In the genomic region with DNA sequence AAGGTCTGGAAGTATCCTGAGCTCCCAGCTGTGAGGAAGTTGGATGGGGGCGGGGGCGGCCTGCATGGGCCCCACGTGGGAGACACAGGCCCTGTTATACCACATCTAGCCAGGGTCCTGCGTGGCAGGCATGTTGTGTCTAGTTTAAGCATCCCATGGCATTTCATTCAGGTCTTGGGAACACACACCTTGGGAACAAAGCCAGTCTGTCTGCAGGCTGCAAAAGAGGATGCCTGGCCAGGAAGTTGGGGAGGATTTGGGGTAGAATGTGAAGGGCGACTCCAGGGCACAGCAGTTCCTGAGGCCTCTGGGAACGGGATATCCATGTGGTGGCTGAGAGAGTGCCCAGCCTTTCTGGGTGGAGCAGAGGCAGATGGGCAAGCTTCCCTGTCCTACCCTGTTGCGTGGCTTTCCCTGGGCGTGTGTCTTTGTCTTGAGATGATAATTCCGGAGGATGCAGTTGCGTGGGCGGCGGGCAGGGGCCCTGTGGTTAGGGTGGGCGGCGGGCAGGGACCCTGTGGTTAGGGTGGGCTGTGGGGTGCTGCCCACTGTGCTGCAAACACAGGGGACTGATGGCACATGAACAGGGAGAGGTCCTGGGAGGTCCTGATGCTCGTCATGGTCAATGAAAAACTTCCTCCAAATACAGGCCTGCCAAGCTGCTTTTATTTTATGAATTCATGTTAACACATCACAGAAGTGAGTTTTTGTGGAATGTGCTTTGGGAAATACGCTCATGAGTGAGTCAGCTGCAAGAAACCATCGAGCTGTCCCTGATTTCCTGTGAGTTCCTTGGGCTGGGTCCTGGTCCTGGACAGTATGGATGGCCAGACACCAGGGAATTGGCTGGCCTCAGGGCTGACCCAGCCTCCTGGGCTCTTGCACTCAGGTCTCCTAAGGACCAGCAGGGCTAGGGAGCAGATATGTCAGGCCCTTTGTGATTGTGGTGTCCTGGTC, we compare ENCODE assay signal across 10 cellular contexts.
DNase-seq lines count a peak whose midpoint lies in the region; ATAC-seq and TF ChIP-seq lines count a peak whose summit lies in the region.
"Had no signal": no experiment of that assay in that cellular context is flagged by ENCODE, and none has a peak within 500 bp of the region (broad histone marks: within the 10 kb centered on the region; RNA-seq: fewer than 3 reads in every experiment).

No MANE protein-coding gene starts in this region.

- DNase-seq in right atrium auricular region (ENCODE audit: low spot score) (peak; percentile 54), Right ventricle myocardium superior (no peak), choroid plexus epithelial cell (ENCODE audit: low read depth) (peak; percentile 73), left kidney (ENCODE audit: low read depth, low spot score) (peak; percentile 56), vagina (ENCODE audit: extremely low spot score in 2 of 2) (peak; percentile 74 to 83), glomerular visceral epithelial cell (ENCODE audit: extremely low spot score) (no peak)
- DNase-seq in effector CD4-positive, alpha-beta T cell, result no peak

- no peaks in the 10 kb centered on the region for H3K27me3 ChIP-seq in right atrium auricular region
- H3K27me3 ChIP-seq in vagina, result no peaks in the 10 kb centered on the region
- H3K27me3 ChIP-seq: adrenal gland had no signal

- intact Hi-C loops in Right ventricle myocardium superior (cut with DNase I), result no loop called here
- intact Hi-C loops in vagina (cut with DNase I), result no loop called here

- no peaks in the 10 kb centered on the region for H3K36me3 ChIP-seq in right atrium auricular region
- H3K36me3 ChIP-seq in vagina, result no peaks in the 10 kb centered on the region
- H3K36me3 ChIP-seq: adrenal gland had no signal

- TF ChIP-seq CTCF in right atrium auricular region (IDR thresholded peaks at IDR 0.05), result no peak
- TF ChIP-seq CTCF in choroid plexus epithelial cell (conservative IDR thresholded peaks at IDR 0.05; ENCODE audit: low read depth, low read length), result no peak
- TF ChIP-seq CTCF in vagina (IDR thresholded peaks at IDR 0.05), result no peak

- no peaks in the 10 kb centered on the region for H3K9me3 ChIP-seq in right atrium auricular region
- no peaks in the 10 kb centered on the region for H3K9me3 ChIP-seq in vagina
- H3K9me3 ChIP-seq: adrenal gland had no signal

- H3K4me3 ChIP-seq in right atrium auricular region, result no peak overlapping the region
- no peak overlapping the region for H3K4me3 ChIP-seq in choroid plexus epithelial cell (ENCODE audit: low read depth, low read length)
- no peak overlapping the region for H3K4me3 ChIP-seq in vagina
- H3K4me3 ChIP-seq: adrenal gland had no signal

- no peaks in the 10 kb centered on the region for H3K4me1 ChIP-seq in right atrium auricular region
- H3K4me1 ChIP-seq in vagina, result peaks cover 15% of the 10 kb centered on the region
- H3K4me1 ChIP-seq: adrenal gland had no signal

- no peak overlapping the region for H3K27ac ChIP-seq in right atrium auricular region
- peak overlapping the region; percentile 36 for H3K27ac ChIP-seq in vagina
- H3K27ac ChIP-seq: adrenal gland, C4-2B had no signal

- no peak for ATAC-seq in Right ventricle myocardium superior (ENCODE audit: poor library complexity)
- no peak for ATAC-seq in HG02798 (IDR thresholded peaks at IDR 0.05; ENCODE audit: poor library complexity, unreplicated experiment)

- no peak for TF ChIP-seq POLR2A in vagina (IDR thresholded peaks at IDR 0.05)

Comparison
In these comparisons a context has a peak if more than half of its experiments do, and no peak if none do; other contexts are left out.
1. DNase-seq: peak in right atrium auricular region (single experiment), choroid plexus epithelial cell (single experiment), left kidney (single experiment) and vagina (2 of 2); none in Right ventricle myocardium superior (single experiment), effector CD4-positive, alpha-beta T cell (single experiment) and glomerular visceral epithelial cell (single experiment).